8 cellular contexts compared by ENCODE assay signal in the genomic region with DNA sequence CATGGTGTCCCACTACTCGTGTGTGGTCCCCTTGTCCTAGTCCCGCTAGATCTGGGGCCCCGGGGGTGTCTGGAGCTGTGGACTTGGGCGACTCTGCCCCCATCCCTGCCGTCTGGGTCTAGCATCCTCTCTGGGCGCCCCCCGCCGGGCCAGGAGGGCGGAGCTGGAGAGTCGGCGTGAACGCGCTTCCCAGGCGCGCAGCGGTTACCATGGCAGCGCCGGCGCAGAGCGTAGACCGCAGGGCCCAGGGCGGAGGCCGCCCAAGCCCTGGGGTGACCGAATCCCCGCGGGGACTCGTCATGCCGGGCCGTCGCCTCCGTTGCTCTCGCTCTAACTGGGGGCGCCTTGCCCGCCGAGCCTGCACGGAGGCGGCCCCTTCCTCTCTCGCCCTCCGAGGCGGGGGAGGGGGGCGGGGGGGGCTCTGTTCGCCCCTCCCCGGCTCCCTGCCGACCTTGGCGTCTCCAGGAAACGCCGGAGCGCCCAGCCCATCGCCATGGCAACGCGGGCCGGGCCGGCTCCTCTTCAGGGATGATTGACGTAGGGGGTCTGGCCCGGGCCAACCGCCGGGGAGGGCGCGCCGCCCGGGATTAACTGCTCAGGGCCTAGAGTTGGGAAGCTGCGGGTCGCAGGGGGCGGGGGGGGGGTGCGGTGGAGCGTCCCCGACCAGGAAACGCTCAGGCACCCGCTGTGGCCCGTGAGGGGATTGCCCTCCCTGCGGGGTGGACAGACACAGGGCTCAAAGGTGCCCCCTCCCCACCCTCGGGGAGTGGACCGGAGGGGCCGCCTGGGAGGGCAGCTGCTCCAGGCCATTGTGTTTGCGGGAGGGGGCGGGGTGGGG. TPM values are rescaled to one million over a fixed set of nuclear protein-coding genes. Genes with fewer than 3 reads are reported as not detected.
A peak's percentile ranks its signal among the peaks of the same experiment; 100 is the strongest.
DNase-seq lines count a peak whose midpoint lies in the region; ATAC-seq and TF ChIP-seq lines count a peak whose summit lies in the region.

No MANE protein-coding gene starts in this region.

- no peak for TF ChIP-seq POLR2A in spleen (IDR thresholded peaks at IDR 0.05)

- no peaks in the 10 kb centered on the region for H4K20me1 ChIP-seq in PC-3 (ENCODE audit: low read length)

- H3K9me3 Mint-ChIP-seq in CD4-positive, CD25-positive, alpha-beta regulatory T cell = no peaks in the 10 kb centered on the region

- no TSS peak for BruUV-seq in PC-3 (replicated peaks; lab: Mats Ljungman, UMichigan)

- peak; percentile 78 to 88 (median 84) for DNase-seq in CD4-positive, CD25-positive, alpha-beta regulatory T cell
- DNase-seq in LHCN-M2 (ENCODE audit: low read depth) (peak; percentile 61), T1000 (lab: John Stamatoyannopoulos, UW) (peak; percentile 82), astrocyte of the spinal cord (ENCODE audit: low read depth, low spot score) (peak; percentile 95), spleen (peak; percentile 96), PC-3 (no peak)

- 0 to 7% (median 2%) methylated on average over 14 to 74 of the region's 76 CpGs for WGBS in spleen, 5 donors

- TF ChIP-seq CTCF in astrocyte of the spinal cord (IDR thresholded peaks at IDR 0.05; ENCODE audit: low read depth, low read length) (no peak), spleen (IDR thresholded peaks at IDR 0.05 in 8 of 11, conservative IDR thresholded peaks at IDR 0.05 in 3 of 11) (peak in 2 of 11 experiments; percentile 5 to 13), PC-3 (conservative IDR thresholded peaks at IDR 0.05; ENCODE audit: low read depth, low read length) (no peak)

- peak overlapping the region; percentile 68 to 79 (median 73) for H3K4me3 Mint-ChIP-seq in CD4-positive, CD25-positive, alpha-beta regulatory T cell

- CTCF ChIA-PET in PC-3 (lab: Charles Lee) = no interaction called here

- in situ Hi-C loops in astrocyte of the spinal cord (cut with HindIII; ENCODE audit: low sequenced_read_pairs) = no loop called here

- H3K27me3 ChIP-seq in CD4-positive, CD25-positive, alpha-beta regulatory T cell (ENCODE audit: control insufficient read depth, insufficient read depth, low read length) = no peaks in the 10 kb centered on the region
- H3K27me3 ChIP-seq in iPS-15b (ENCODE audit: control insufficient read depth, insufficient read depth, low read length) (no peaks in the 10 kb centered on the region), spleen (replicated peaks in 1 of 7) (peaks cover 0 to 23% (median 0%) of the 10 kb centered on the region in 7 donors), PC-3 (ENCODE audit: low read length) (no peaks in the 10 kb centered on the region)

- H3K79me2 ChIP-seq in PC-3 (ENCODE audit: low read length) = peaks cover 6% of the 10 kb centered on the region; the same call in 1 of the 2 replicates

- H3K9ac ChIP-seq in iPS-15b (ENCODE audit: low read depth, low read length) (no peak overlapping the region), PC-3 (ENCODE audit: low read length) (no peak overlapping the region)

- intact Hi-C loops in spleen (cut with DNase I; ENCODE audit: low total_unique reads) = no loop called here
- intact Hi-C loops in PC-3 (cut with micrococcal nuclease) = no loop called here

- no peaks in the 10 kb centered on the region for H3K9me3 ChIP-seq in CD4-positive, CD25-positive, alpha-beta regulatory T cell (ENCODE audit: control insufficient read depth in 2 of 2, low read length in 2 of 2)
- H3K9me3 ChIP-seq in iPS-15b (ENCODE audit: control insufficient read depth, insufficient read depth, low read length) (no peaks in the 10 kb centered on the region), spleen (no peaks in the 10 kb centered on the region), PC-3 (ENCODE audit: low read length) (no peaks in the 10 kb centered on the region)

- no peaks in the 10 kb centered on the region for H3K36me3 ChIP-seq in CD4-positive, CD25-positive, alpha-beta regulatory T cell (ENCODE audit: control insufficient read depth, insufficient read depth, low read length)
- H3K36me3 ChIP-seq in iPS-15b (ENCODE audit: control insufficient read depth, insufficient read depth, low read length) (no peaks in the 10 kb centered on the region), spleen (peaks cover 0 to 27% (median 0%) of the 10 kb centered on the region in 6 donors), PC-3 (ENCODE audit: low read depth, low read length) (no peaks in the 10 kb centered on the region)

- H3K4me1 ChIP-seq in CD4-positive, CD25-positive, alpha-beta regulatory T cell (ENCODE audit: control insufficient read depth, insufficient read depth, low read length, poor library complexity, severe bottlenecking) = peaks cover 59% of the 10 kb centered on the region
- H3K4me1 ChIP-seq in iPS-15b (ENCODE audit: control insufficient read depth, insufficient read depth, low read length) (peaks cover 4% of the 10 kb centered on the region), spleen (peaks cover 21 to 99% (median 79%) of the 10 kb centered on the region in 6 donors), PC-3 (ENCODE audit: insufficient read depth, low read length) (no peaks in the 10 kb centered on the region)

- peak overlapping the region; percentile 93 for H3K27ac ChIP-seq in CD4-positive, CD25-positive, alpha-beta regulatory T cell (ENCODE audit: insufficient read depth, low read length, poor library complexity, severe bottlenecking)
- peak overlapping the region; percentile 55 to 92 (median 82) for H3K27ac ChIP-seq in spleen
- H3K27ac ChIP-seq in PC-3 (ENCODE audit: low read length) = no peak overlapping the region

- H3K4me2 ChIP-seq in PC-3 (ENCODE audit: low read length) = no peak overlapping the region

- H2AFZ ChIP-seq in PC-3 (ENCODE audit: low read length) = no peak overlapping the region

- ATAC-seq in CD4-positive, CD25-positive, alpha-beta regulatory T cell (ENCODE audit: low read depth in 2 of 2) = peak; percentile 83 to 84
- peak; percentile 58 for ATAC-seq in GM21390 (IDR thresholded peaks at IDR 0.05; ENCODE audit: unreplicated experiment)
- no peak for ATAC-seq in PC-3

- peak overlapping the region in 2 of 3 donors; percentile 60 to 80 for H3K27ac Mint-ChIP-seq in CD4-positive, CD25-positive, alpha-beta regulatory T cell

- H3K4me1 Mint-ChIP-seq in CD4-positive, CD25-positive, alpha-beta regulatory T cell = peaks cover 0 to 37% (median 6%) of the 10 kb centered on the region in 4 donors

- POLR2A ChIA-PET in PC-3 (lab: Charles Lee; ENCODE audit: unreplicated experiment) = no interaction called here

- H3K27me3 Mint-ChIP-seq in CD4-positive, CD25-positive, alpha-beta regulatory T cell = no peaks in the 10 kb centered on the region

- no peaks in the 10 kb centered on the region for H3K36me3 Mint-ChIP-seq in CD4-positive, CD25-positive, alpha-beta regulatory T cell

- no peaks in the 10 kb centered on the region for H3K9me2 ChIP-seq in PC-3 (replicated peaks; ENCODE audit: low read length)

- no peak overlapping the region for H3K4me3 ChIP-seq in CD4-positive, CD25-positive, alpha-beta regulatory T cell (ENCODE audit: low read depth, low read length)
- H3K4me3 ChIP-seq in astrocyte of the spinal cord (ENCODE audit: low read depth, low read length) = peak overlapping the region; percentile 18
- H3K4me3 ChIP-seq in iPS-15b (ENCODE audit: low read depth, low read length) = peak overlapping the region; percentile 60
- peak overlapping the region; percentile 28 to 78 (median 50) for H3K4me3 ChIP-seq in spleen
- H3K4me3 ChIP-seq in PC-3 (ENCODE audit: low read length) = no peak overlapping the region

- H3F3A ChIP-seq in PC-3 (ENCODE audit: low read length, unreplicated experiment) = no peaks in the 10 kb centered on the region

RNA-seq across cellular contexts. Expression of gene ISYNA1, which starts 8.9 kb away (rescaled TPM):
- total RNA-seq in CD4-positive, CD25-positive, alpha-beta regulatory T cell = 26.2 TPM
- 10 to 100 TPM; 11.3 to 26.0 (median 21.4) TPM for polyA plus RNA-seq in CD4-positive, CD25-positive, alpha-beta regulatory T cell
- total RNA-seq in LHCN-M2 (2014; rRNA removed) (0.83 and 0.86 TPM in 2 replicates), spleen (10 to 100 TPM; 37.5 to 82.3 (median 44.4) TPM), PC-3 (2014; rRNA removed) (19.4 TPM in 2 replicates)
- polyA plus RNA-seq in LHCN-M2 (2012) = 1.8 TPM
- 10 to 100 TPM; 31.7 to 58.2 (median 49.0) TPM for polyA plus RNA-seq in spleen

RNA-seq across cellular contexts. Expression of gene SSBP4, which starts 9.9 kb away (rescaled TPM):
- total RNA-seq in CD4-positive, CD25-positive, alpha-beta regulatory T cell = 97.9 TPM
- polyA plus RNA-seq in CD4-positive, CD25-positive, alpha-beta regulatory T cell = 10 to 100 TPM; 47.3 to 84.0 (median 65.6) TPM
- total RNA-seq in LHCN-M2 (2014; rRNA removed) = 41.6 and 64.2 TPM in 2 replicates
- 20.1 TPM for polyA plus RNA-seq in LHCN-M2 (2012)
- 100 to 1,000 TPM in 1 of 7 donors, 10 to 100 TPM in 6; 56.3 to 103 (median 82.4) TPM for total RNA-seq in spleen
- 100 to 1,000 TPM in 1 of 3 donors, 10 to 100 TPM in 2; 80.6 to 143 (median 94.9) TPM for polyA plus RNA-seq in spleen
- 97.5 and 99.9 TPM in 2 replicates for total RNA-seq in PC-3 (2014; rRNA removed)

RNA-seq across cellular contexts. Expression of gene LRRC25, which starts 31.6 kb away (rescaled TPM):
- not detected for total RNA-seq in CD4-positive, CD25-positive, alpha-beta regulatory T cell
- polyA plus RNA-seq in CD4-positive, CD25-positive, alpha-beta regulatory T cell = under 1 TPM in 3 of 4 donors, not detected in 1; 0.09 to 0.79 (median 0.25) TPM
- total RNA-seq in LHCN-M2 (2014; rRNA removed) (not detected in 2 replicates), spleen (100 to 1,000 TPM in 3 of 7 donors, 10 to 100 TPM in 4; 82.2 to 164 (median 90.5) TPM), PC-3 (2014; rRNA removed) (not detected in 2 replicates)
- not detected for polyA plus RNA-seq in LHCN-M2 (2012)
- 10 to 100 TPM; 14.6 to 32.2 (median 16.0) TPM for polyA plus RNA-seq in spleen

RNA-seq across cellular contexts. Expression of gene GDF15, which starts 43.1 kb away (rescaled TPM):
- total RNA-seq in CD4-positive, CD25-positive, alpha-beta regulatory T cell = not detected
- not detected for polyA plus RNA-seq in CD4-positive, CD25-positive, alpha-beta regulatory T cell
- total RNA-seq in LHCN-M2 (2014; rRNA removed) (109 and 147 TPM in 2 replicates), spleen (10 to 100 TPM in 2 of 7 donors, 1 to 10 TPM in 5; 1.9 to 34.3 (median 4.3) TPM), PC-3 (2014; rRNA removed) (84.3 and 105 TPM in 2 replicates)
- 25.4 TPM for polyA plus RNA-seq in LHCN-M2 (2012)
- polyA plus RNA-seq in spleen = 10 to 100 TPM in 1 of 3 donors, under 1 TPM in 2; 0.77 to 15.9 (median 0.96) TPM

Comparison
In these comparisons a context has a peak if more than half of its experiments do, and no peak if none do; other contexts are left out.
1. H3K4me3 ChIP-seq: peak in astrocyte of the spinal cord (single experiment), iPS-15b (single experiment) and spleen (8 of 8); none in CD4-positive, CD25-positive, alpha-beta regulatory T cell (single experiment) and PC-3 (single experiment).
2. RNA of gene ISYNA1, which starts 8.9 kb away (total RNA-seq): 37.5 to 82.3 TPM in spleen, 26.2 TPM in CD4-positive, CD25-positive, alpha-beta regulatory T cell (single experiment) and 19.4 TPM in PC-3; 0.83 to 0.86 TPM in LHCN-M2; every median in the first group is over 10 times any median in the second.
3. RNA of gene LRRC25, which starts 31.6 kb away (total RNA-seq): 82.2 to 164 TPM in spleen; not detected in CD4-positive, CD25-positive, alpha-beta regulatory T cell (single experiment), not detected in LHCN-M2 and not detected in PC-3; every median in the first group is over 10 times any median in the second.